In the genomic region with DNA sequence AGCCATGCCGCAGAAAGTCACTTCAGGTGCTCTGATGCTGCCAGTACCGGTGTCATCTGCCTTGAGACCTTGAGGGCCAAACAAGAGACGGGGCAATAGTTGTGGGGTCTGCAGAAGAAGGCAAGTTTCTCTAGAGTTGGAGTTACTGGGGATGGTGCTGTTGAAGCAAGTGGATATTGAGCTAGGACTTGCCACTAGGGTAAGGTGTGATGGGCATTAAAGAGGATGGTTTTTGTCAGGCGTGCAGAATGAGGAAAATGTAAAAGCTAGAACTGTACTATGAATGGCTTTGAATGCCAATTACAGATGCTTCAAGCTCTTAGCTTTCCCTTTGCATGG, we compare ENCODE assay signal across 12 cellular contexts.
DNase-seq lines count a peak whose midpoint lies in the region; ATAC-seq and TF ChIP-seq lines count a peak whose summit lies in the region.
"Had no signal": no experiment of that assay in that cellular context is flagged by ENCODE, and none has a peak within 500 bp of the region (broad histone marks: within the 10 kb centered on the region; RNA-seq: fewer than 3 reads in every experiment).

No MANE protein-coding gene starts in this region.

- H2BK15ac ChIP-seq in mesenchymal stem cell (ENCODE audit: low read depth, poor library complexity, severe bottlenecking), result no peak overlapping the region

- intact Hi-C loops in activated T-helper 1 cell treated with anti-CD3 and anti-CD28 coated beads, Interleukin-12 subunit alpha, Interleukin-12 subunit beta, Interleukin-2, Interleukin-4 antibody, amounts not matched to agents 30 ng/mL and 10 ng/mL and 1 ng/mL, durations not matched to agents 14 hours and 24 hours and 36 hours (cut with micrococcal nuclease), result no loop called here

- H2BK5ac ChIP-seq in mesenchymal stem cell (ENCODE audit: low read depth, low read length, poor library complexity, severe bottlenecking), result no peak overlapping the region

- H3K9me3 ChIP-seq in mesenchymal stem cell (ENCODE audit: control insufficient read depth, low read length) (no peaks in the 10 kb centered on the region), thoracic aorta (no peaks in the 10 kb centered on the region)
- H3K9me3 ChIP-seq: body of pancreas, neutrophil, vagina had no signal

- H3K4me1 Mint-ChIP-seq in activated naive CD8-positive, alpha-beta T cell (ENCODE audit: low read depth), result peaks cover 90% of the 10 kb centered on the region
- peaks cover 76% of the 10 kb centered on the region for H3K4me1 Mint-ChIP-seq in activated naive CD8-positive, alpha-beta T cell treated with anti-CD3 and anti-CD28 coated beads for 36 hours
- peaks cover 58% of the 10 kb centered on the region for H3K4me1 Mint-ChIP-seq in activated T-helper 1 cell treated with anti-CD3 and anti-CD28 coated beads, Interleukin-12 subunit alpha, Interleukin-12 subunit beta, Interleukin-2, Interleukin-4 antibody, amounts not matched to agents 30 ng/mL and 10 ng/mL and 1 ng/mL, durations not matched to agents 14 hours and 24 hours and 36 hours (ENCODE audit: low read depth)

- no peaks in the 10 kb centered on the region for H3K9me3 Mint-ChIP-seq in activated naive CD8-positive, alpha-beta T cell (ENCODE audit: low read depth)
- no peaks in the 10 kb centered on the region for H3K9me3 Mint-ChIP-seq in activated naive CD8-positive, alpha-beta T cell treated with anti-CD3 and anti-CD28 coated beads for 36 hours
- H3K9me3 Mint-ChIP-seq in activated T-helper 1 cell treated with anti-CD3 and anti-CD28 coated beads, Interleukin-12 subunit alpha, Interleukin-12 subunit beta, Interleukin-2, Interleukin-4 antibody, amounts not matched to agents 30 ng/mL and 10 ng/mL and 1 ng/mL, durations not matched to agents 14 hours and 24 hours and 36 hours, result no peaks in the 10 kb centered on the region

- H3K4me1 ChIP-seq in mesenchymal stem cell (ENCODE audit: control insufficient read depth, insufficient read depth, low read depth, low read length) (peaks cover 21% of the 10 kb centered on the region), thoracic aorta (ENCODE audit: control insufficient read depth in 1 of 2, low read depth in 2 of 2) (peaks cover 51 to 55% of the 10 kb centered on the region in 2 donors)

- peak overlapping the region in 1 of 2 experiments; percentile 15 for H3K23ac ChIP-seq in mesenchymal stem cell (ENCODE audit: low read length in 2 of 2)

- no peak overlapping the region for H4K8ac ChIP-seq in mesenchymal stem cell (ENCODE audit: low read length)

- peak overlapping the region; percentile 5 for H3K4me2 ChIP-seq in mesenchymal stem cell (ENCODE audit: low read length, poor library complexity, severe bottlenecking)

- H3K27me3 ChIP-seq in mesenchymal stem cell (ENCODE audit: control insufficient read depth in 1 of 2, insufficient read depth in 1 of 2, low read length in 2 of 2) (no peaks in the 10 kb centered on the region), thoracic aorta (replicated peaks; ENCODE audit: insufficient read depth) (no peaks in the 10 kb centered on the region)
- H3K27me3 ChIP-seq: body of pancreas, neutrophil, vagina had no signal

- H2AK5ac ChIP-seq in mesenchymal stem cell (ENCODE audit: low read length, severe bottlenecking), result peak overlapping the region; percentile 31

- H3K36me3 Mint-ChIP-seq in activated naive CD8-positive, alpha-beta T cell, result peaks cover 9% of the 10 kb centered on the region
- peaks cover 30% of the 10 kb centered on the region for H3K36me3 Mint-ChIP-seq in activated naive CD8-positive, alpha-beta T cell treated with anti-CD3 and anti-CD28 coated beads for 36 hours
- H3K36me3 Mint-ChIP-seq in activated T-helper 1 cell treated with anti-CD3 and anti-CD28 coated beads, Interleukin-12 subunit alpha, Interleukin-12 subunit beta, Interleukin-2, Interleukin-4 antibody, amounts not matched to agents 30 ng/mL and 10 ng/mL and 1 ng/mL, durations not matched to agents 14 hours and 24 hours and 36 hours (ENCODE audit: low read depth), result peaks cover 12% of the 10 kb centered on the region

- H3K4ac ChIP-seq in mesenchymal stem cell (ENCODE audit: low read depth in 1 of 2, low read length in 2 of 2), result no peak overlapping the region

- H3K27me3 Mint-ChIP-seq in activated naive CD8-positive, alpha-beta T cell, result no peaks in the 10 kb centered on the region
- no peaks in the 10 kb centered on the region for H3K27me3 Mint-ChIP-seq in activated naive CD8-positive, alpha-beta T cell treated with anti-CD3 and anti-CD28 coated beads for 36 hours
- no peaks in the 10 kb centered on the region for H3K27me3 Mint-ChIP-seq in activated T-helper 1 cell treated with anti-CD3 and anti-CD28 coated beads, Interleukin-12 subunit alpha, Interleukin-12 subunit beta, Interleukin-2, Interleukin-4 antibody, amounts not matched to agents 30 ng/mL and 10 ng/mL and 1 ng/mL, durations not matched to agents 14 hours and 24 hours and 36 hours (ENCODE audit: insufficient read depth)

- H3K18ac ChIP-seq in mesenchymal stem cell (ENCODE audit: low read depth in 1 of 2, low read length in 2 of 2), result no peak overlapping the region

- peak overlapping the region; percentile 53 for H3K4me3 Mint-ChIP-seq in activated naive CD8-positive, alpha-beta T cell
- H3K4me3 Mint-ChIP-seq in activated naive CD8-positive, alpha-beta T cell treated with anti-CD3 and anti-CD28 coated beads for 36 hours, result no peak overlapping the region
- no peak overlapping the region for H3K4me3 Mint-ChIP-seq in activated T-helper 1 cell treated with anti-CD3 and anti-CD28 coated beads, Interleukin-12 subunit alpha, Interleukin-12 subunit beta, Interleukin-2, Interleukin-4 antibody, amounts not matched to agents 30 ng/mL and 10 ng/mL and 1 ng/mL, durations not matched to agents 14 hours and 24 hours and 36 hours

- H3K36me3 ChIP-seq in mesenchymal stem cell (ENCODE audit: control insufficient read depth in 1 of 2, insufficient read depth in 2 of 2, low read depth in 1 of 2, low read length in 2 of 2) (peaks cover 3 to 16% of the 10 kb centered on the region in 2 experiments), thoracic aorta (no peaks in the 10 kb centered on the region)
- H3K36me3 ChIP-seq: neutrophil, vagina had no signal

- H3K27ac Mint-ChIP-seq in activated naive CD8-positive, alpha-beta T cell, result peak overlapping the region; percentile 93
- H3K27ac Mint-ChIP-seq in activated naive CD8-positive, alpha-beta T cell treated with anti-CD3 and anti-CD28 coated beads for 36 hours, result no peak overlapping the region
- H3K27ac Mint-ChIP-seq in activated T-helper 1 cell treated with anti-CD3 and anti-CD28 coated beads, Interleukin-12 subunit alpha, Interleukin-12 subunit beta, Interleukin-2, Interleukin-4 antibody, amounts not matched to agents 30 ng/mL and 10 ng/mL and 1 ng/mL, durations not matched to agents 14 hours and 24 hours and 36 hours, result peak overlapping the region; percentile 1

- H3K79me1 ChIP-seq in mesenchymal stem cell (replicated peaks; ENCODE audit: low read length, poor library complexity, severe bottlenecking), result peaks cover 26% of the 10 kb centered on the region

- H2BK12ac ChIP-seq in mesenchymal stem cell (ENCODE audit: low read length in 2 of 2), result no peak overlapping the region

- H3K4me3 ChIP-seq in mesenchymal stem cell (ENCODE audit: insufficient read depth in 1 of 2, low read depth in 1 of 2, low read length in 2 of 2) (peak overlapping the region in 1 of 2 experiments; percentile 55), thoracic aorta (peak overlapping the region; percentile 44)
- H3K4me3 ChIP-seq: body of pancreas had no signal

- WGBS in mesenchymal stem cell, result 77% methylated on average over 4 of the region's 4 CpGs

- H2BK120ac ChIP-seq in mesenchymal stem cell (ENCODE audit: low read depth, low read length), result no peak overlapping the region

- H3K27ac ChIP-seq in mesenchymal stem cell (ENCODE audit: low read length, poor library complexity, severe bottlenecking) (peak overlapping the region; percentile 67), thoracic aorta (peak overlapping the region in 1 of 2 donors; percentile 60)
- H3K27ac ChIP-seq: body of pancreas, neutrophil had no signal

- no peak overlapping the region for H2AFZ ChIP-seq in mesenchymal stem cell (ENCODE audit: low read depth, low read length)

- no peak for DNase-seq in activated naive CD8-positive, alpha-beta T cell treated with anti-CD3 and anti-CD28 coated beads for 36 hours
- no peak for DNase-seq in activated T-helper 1 cell treated with anti-CD3 and anti-CD28 coated beads, Interleukin-12 subunit alpha, Interleukin-12 subunit beta, Interleukin-2, Interleukin-4 antibody, amounts not matched to agents 30 ng/mL and 10 ng/mL and 1 ng/mL, durations not matched to agents 14 hours and 24 hours and 36 hours (ENCODE audit: low spot score)
- no peak for DNase-seq in mesenchymal stem cell
- no peak for DNase-seq in thoracic aorta (ENCODE audit: low spot score)
- no peak for DNase-seq in NCI-H1105 treated with DMSO at 0.1 percent for 48 hours (lab: John Stamatoyannopoulos, UW)
- no peak for DNase-seq in activated gamma-delta T cell treated with Interleukin-2 at 50 U/mL for 16 hours
- DNase-seq: body of pancreas, DND-41 had no signal

- TF ChIP-seq CTCF in thoracic aorta (IDR thresholded peaks at IDR 0.05), result no peak

- H3K9ac ChIP-seq in mesenchymal stem cell (ENCODE audit: low read length), result no peak overlapping the region

- ATAC-seq in thoracic aorta (ENCODE audit: insufficient number of reproducible peaks, low FRiP score, low read depth), result no peak
- no peak for ATAC-seq in GM21381 (IDR thresholded peaks at IDR 0.05; ENCODE audit: unreplicated experiment)
- ATAC-seq: body of pancreas had no signal

- H4K91ac ChIP-seq in mesenchymal stem cell (ENCODE audit: low read length), result no peak overlapping the region

- H3K14ac ChIP-seq in mesenchymal stem cell (ENCODE audit: low read length in 2 of 2), result no peak overlapping the region
